20 cellular contexts compared by ENCODE assay signal in genomic region chr16:69115361-69115760, GRCh38.
"Had no signal": no experiment of that assay in that cellular context is flagged by ENCODE, and none has a peak within 500 bp of the region (broad histone marks: within the 10 kb centered on the region; RNA-seq: fewer than 3 reads in every experiment).

No MANE protein-coding gene starts in this region.

- H3K4me3 Mint-ChIP-seq: endodermal cell; naive thymus-derived CD4-positive, alpha-beta T cell; stimulated activated memory B cell treated with anti-CD40 and anti-IgM and Interleukin-4, amounts not matched to agents 10 μg/mL and 1 μg/mL and 100 μg/mL, for 72 hours; stimulated activated naive CD8-positive, alpha-beta T cell treated with anti-CD3 and anti-CD28 coated beads, Interleukin-15, amount 100 ng/mL, for 72 hours had no signal

- H3K27ac Mint-ChIP-seq: endodermal cell; stimulated activated memory B cell treated with anti-CD40 and anti-IgM and Interleukin-4, amounts not matched to agents 10 μg/mL and 1 μg/mL and 100 μg/mL, for 72 hours; stimulated activated naive CD8-positive, alpha-beta T cell treated with anti-CD3 and anti-CD28 coated beads, Interleukin-15, amount 100 ng/mL, for 72 hours had no signal

- ATAC-seq: left cardiac atrium; left ventricle myocardium superior; naive thymus-derived CD4-positive, alpha-beta T cell; stimulated activated memory B cell treated with anti-CD40 and anti-IgM and Interleukin-4, amounts not matched to agents 10 μg/mL and 1 μg/mL and 100 μg/mL, for 72 hours; stimulated activated naive CD8-positive, alpha-beta T cell treated with anti-CD3 and anti-CD28 coated beads, Interleukin-15, amount 100 ng/mL, for 72 hours had no signal

- H3K27me3 Mint-ChIP-seq: stimulated activated memory B cell treated with anti-CD40 and anti-IgM and Interleukin-4, amounts not matched to agents 10 μg/mL and 1 μg/mL and 100 μg/mL, for 72 hours; stimulated activated naive CD8-positive, alpha-beta T cell treated with anti-CD3 and anti-CD28 coated beads, Interleukin-15, amount 100 ng/mL, for 72 hours had no signal

- H3K4me1 ChIP-seq: testis had no signal

- H3K4me3 ChIP-seq: coronary artery, hepatocyte, lung, right atrium auricular region, smooth muscle cell, testis, tibial nerve had no signal

- H3K27me3 ChIP-seq: hepatocyte, neutrophil, right atrium auricular region, testis, tibial nerve had no signal

- H3K9me3 ChIP-seq: neutrophil, right atrium auricular region, testis, tibial nerve had no signal

- DNase-seq: effector CD4-positive, alpha-beta T cell; erythroblast; foreskin melanocyte; kidney; left cardiac atrium; left ventricle myocardium superior; mesendoderm; naive thymus-derived CD4-positive, alpha-beta T cell; stimulated activated CD4-positive, alpha-beta T cell treated with anti-CD3 and anti-CD28 coated beads, Interleukin-4, amount 100 ng/mL, for 24 hours; stimulated activated naive CD8-positive, alpha-beta T cell treated with anti-CD3 and anti-CD28 coated beads, Interleukin-15, amount 100 ng/mL, for 72 hours; testis had no signal

- H3K9me3 Mint-ChIP-seq: endodermal cell; naive thymus-derived CD4-positive, alpha-beta T cell; stimulated activated memory B cell treated with anti-CD40 and anti-IgM and Interleukin-4, amounts not matched to agents 10 μg/mL and 1 μg/mL and 100 μg/mL, for 72 hours; stimulated activated naive CD8-positive, alpha-beta T cell treated with anti-CD3 and anti-CD28 coated beads, Interleukin-15, amount 100 ng/mL, for 72 hours had no signal

- H3K27ac ChIP-seq: coronary artery, hepatocyte, neutrophil, right atrium auricular region, testis, tibial nerve had no signal
